Comparison of ENCODE assay signal across 10 cellular contexts in the genomic region with DNA sequence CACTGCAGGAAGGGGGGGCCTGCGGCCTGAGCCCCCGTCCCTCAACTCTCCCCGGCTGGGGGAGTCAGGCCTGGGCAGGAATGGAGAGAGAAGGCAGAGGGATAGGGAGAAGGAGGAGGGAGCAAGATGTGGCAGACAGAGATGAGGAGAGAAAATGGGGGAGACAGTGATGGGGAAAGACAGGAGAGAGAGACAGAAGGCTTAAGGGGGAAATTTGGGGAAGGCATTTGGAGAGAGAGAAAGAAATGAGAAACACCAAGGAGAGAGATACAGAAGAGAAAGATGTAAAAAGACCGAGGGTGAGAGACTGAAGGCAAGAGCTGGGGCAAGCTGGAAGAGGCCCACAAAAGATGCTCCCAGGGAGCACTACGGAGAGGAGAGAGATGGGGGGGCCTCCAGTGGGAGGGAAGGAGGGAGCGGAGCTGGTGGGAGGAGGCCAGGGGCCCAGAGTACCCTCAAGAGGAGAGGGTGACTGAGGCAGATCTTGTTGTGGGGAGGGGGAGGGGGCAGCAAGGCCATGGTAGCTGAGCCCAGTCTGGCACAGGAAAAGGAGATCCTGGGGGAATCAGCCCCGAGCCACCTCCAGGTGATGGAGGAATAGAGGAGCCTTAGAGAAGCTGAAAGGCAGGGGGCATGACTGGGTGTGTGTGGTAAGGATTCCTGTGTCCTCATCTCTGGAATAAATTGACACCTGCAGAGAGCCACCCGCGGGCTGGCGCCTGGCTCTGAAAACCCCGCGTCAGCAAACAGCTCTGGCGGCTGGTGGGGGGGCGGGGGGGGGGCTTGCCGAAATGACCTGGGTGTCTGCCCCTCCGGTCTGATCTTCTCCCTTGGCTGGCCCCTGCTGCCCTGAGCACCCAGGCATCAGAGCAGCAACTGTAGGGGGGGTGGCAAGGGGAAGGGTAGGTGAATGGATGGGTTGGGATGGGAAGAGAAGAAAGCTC. TPM values are rescaled to one million over a fixed set of nuclear protein-coding genes. Genes with fewer than 3 reads are reported as not detected.
DNase-seq lines count a peak whose midpoint lies in the region; ATAC-seq, FAIRE-seq and TF ChIP-seq lines count a peak whose summit lies in the region.
"Had no signal": no experiment of that assay in that cellular context is flagged by ENCODE, and none has a peak within 500 bp of the region (broad histone marks: within the 10 kb centered on the region; RNA-seq: fewer than 3 reads in every experiment).

No MANE protein-coding gene starts in this region.

- H3K27me3 ChIP-seq in HAP-1 (ENCODE audit: low read depth) (no peaks in the 10 kb centered on the region), brain microvascular endothelial cell (replicated peaks) (no peaks in the 10 kb centered on the region), muscle layer of duodenum (ENCODE audit: low read depth, low read length) (no peaks in the 10 kb centered on the region)

- WGBS in A549 (ENCODE audit: missing lambda C conversion rate), result 75% methylated on average over 15 of the region's 16 CpGs

- CTCF ChIA-PET in A549 (lab: Yijun Ruan, JAX), result interaction anchor here (0.5 to 2.5 kb wide), 10 partner anchors 10 to 155 kb away, joined by 3 to 15 read pairs (median 4); partner anchors contain the start of gene SENP3

- no peak for DNase-seq in A549 (ENCODE audit: low read depth in 1 of 2, low spot score in 1 of 2)
- DNase-seq in HAP-1 (ENCODE audit: low spot score in 2 of 2), result peak in 1 of 2 experiments; percentile 26
- no peak for DNase-seq in brain microvascular endothelial cell
- no peak for DNase-seq in globus pallidus (ENCODE audit: low spot score)
- DNase-seq in T1000 (lab: John Stamatoyannopoulos, UW), result no peak
- DNase-seq: activated gamma-delta T cell treated with Interleukin-2 at 50 U/mL for 16 hours had no signal

- H3K4me1 ChIP-seq in A549 (peaks cover 19% of the 10 kb centered on the region), HAP-1 (peaks cover 6% of the 10 kb centered on the region), muscle layer of duodenum (ENCODE audit: control insufficient read depth in 1 of 2, insufficient read depth in 2 of 2, low read length in 2 of 2) (peaks cover 7 to 16% of the 10 kb centered on the region in 2 donors)

- in situ Hi-C loops in HAP-1 (cut with MboI; ENCODE audit: low sequenced_read_pairs) (no loop called here), brain microvascular endothelial cell (cut with HindIII; ENCODE audit: low pct_ligation_motif_present, low sequenced_read_pairs) (no loop called here)

- peak overlapping the region in 1 of 2 experiments; percentile 92; a peak in 4 of 6 replicates for H3K27ac ChIP-seq in A549
- no peak overlapping the region for H3K27ac ChIP-seq in brain microvascular endothelial cell
- peak overlapping the region; percentile 49 for H3K27ac ChIP-seq in muscle layer of duodenum (ENCODE audit: low read length)
- H3K27ac ChIP-seq: KMS-11 had no signal

- TF ChIP-seq EP300 in A549 (IDR thresholded peaks at IDR 0.05), result no peak

- TF ChIP-seq POLR2A in A549 (IDR thresholded peaks at IDR 0.05; ENCODE audit: low read length), result no peak

- peak overlapping the region; percentile 88; the same call in 2 of the 3 replicates for H3K4me3 ChIP-seq in A549
- peak overlapping the region; percentile 69 for H3K4me3 ChIP-seq in HAP-1
- peak overlapping the region; percentile 69 for H3K4me3 ChIP-seq in brain microvascular endothelial cell (ENCODE audit: low read depth, low read length)
- H3K4me3 ChIP-seq in muscle layer of duodenum (ENCODE audit: low read depth in 1 of 2, low read length in 2 of 2), result peak overlapping the region; percentile 62 to 64

- POLR2A ChIA-PET in A549 (lab: Yijun Ruan, JAX), result interaction anchor here (1.2 kb wide), 2 partner anchors 12 to 31 kb away, joined by 3 to 4 read pairs; partner anchors contain the start of gene PLSCR3

- peak overlapping the region; percentile 99 for H3K4me2 ChIP-seq in A549
- H3K4me2 ChIP-seq: KMS-11 had no signal

- ATAC-seq in A549, result no peak
- ATAC-seq in GM21717 (IDR thresholded peaks at IDR 0.05; ENCODE audit: unreplicated experiment), result no peak
- ATAC-seq in GM18867 (IDR thresholded peaks at IDR 0.05; ENCODE audit: unreplicated experiment), result no peak

- H3K36me3 ChIP-seq in HAP-1 (replicated peaks) (peaks cover 14% of the 10 kb centered on the region), brain microvascular endothelial cell (replicated peaks) (peaks cover 15% of the 10 kb centered on the region), muscle layer of duodenum (ENCODE audit: control insufficient read depth in 1 of 2, insufficient read depth in 2 of 2, low read length in 2 of 2) (peaks cover 6 to 16% of the 10 kb centered on the region in 2 donors)

- FAIRE-seq in A549 (lab: Jason Lieb, UNC), result no peak

- no peak for TF ChIP-seq CTCF in A549 (IDR thresholded peaks at IDR 0.05)
- no peak for TF ChIP-seq CTCF in brain microvascular endothelial cell (IDR thresholded peaks at IDR 0.05; ENCODE audit: low read depth, low read length, missing control alignments)

- no peaks in the 10 kb centered on the region for H3K9me3 ChIP-seq in A549
- no peaks in the 10 kb centered on the region for H3K9me3 ChIP-seq in HAP-1
- H3K9me3 ChIP-seq in muscle layer of duodenum (ENCODE audit: control insufficient read depth in 1 of 2, low read length in 2 of 2), result no peaks in the 10 kb centered on the region

- no peak for TF ChIP-seq RAD21 in A549 (conservative IDR thresholded peaks at IDR 0.05 in 1 of 2, IDR thresholded peaks at IDR 0.05 in 1 of 2)

TF ChIP-seq in A549, 52 proteins besides CTCF, POLR2A, EP300 and RAD21:
- TF ChIP-seq JUN (IDR thresholded peaks at IDR 0.05), result no peak
- no peak for TF ChIP-seq SREBF2 (IDR thresholded peaks at IDR 0.05)
- TF ChIP-seq MAFK (IDR thresholded peaks at IDR 0.05; ENCODE audit: partially characterized antibody), result peak; percentile 30
TF ChIP-seq in A549: peak in this region for 1.

RNA-seq across cellular contexts. Expression of gene NLGN2, which starts 1.5 kb away (rescaled TPM):
- 4.1 and 6.9 TPM in 2 replicates for polyA plus RNA-seq in A549 (2011; rRNA removed)
- polyA plus RNA-seq in A549 (2012; cell fraction: cytosol; rRNA removed), result 11.6 and 15.1 TPM in 2 replicates
- polyA plus RNA-seq in A549 (2012; cell fraction: nucleus; rRNA removed), result 58.2 and 65.5 TPM in 2 replicates
- 17.6 to 27.9 TPM (median 27.5 TPM) in 3 replicates for polyA plus RNA-seq in A549 (2017; fragmentation: RNase III; extraction: RNeasy Plus Mini Kit Qiagen cat#74134 plus additional on column Dnase treatment)
- polyA minus RNA-seq in A549 (2011; rRNA and poly(A)+ RNA removed), result 4.1 and 4.9 TPM in 2 replicates

RNA-seq across cellular contexts. Expression of gene TMEM256, which starts 2.3 kb away (rescaled TPM):
- polyA plus RNA-seq in A549 (2011; rRNA removed) (127 and 210 TPM in 2 replicates), A549 (2017; fragmentation: RNase III; extraction: RNeasy Plus Mini Kit Qiagen cat#74134 plus additional on column Dnase treatment) (142 to 166 TPM (median 164 TPM) in 3 replicates)
- 411 and 496 TPM in 2 replicates for polyA plus RNA-seq in A549 (2012; cell fraction: cytosol; rRNA removed)
- 136 and 232 TPM in 2 replicates for polyA plus RNA-seq in A549 (2012; cell fraction: nucleus; rRNA removed)
- polyA minus RNA-seq in A549 (2011; rRNA and poly(A)+ RNA removed), result 26.1 and 49.0 TPM in 2 replicates

RNA-seq across cellular contexts. Expression of gene PLSCR3, which starts 11.8 kb away (rescaled TPM):
- polyA plus RNA-seq in A549 (2011; rRNA removed), result 11.0 and 13.7 TPM in 2 replicates
- polyA plus RNA-seq in A549 (2012; cell fraction: cytosol; rRNA removed), result 35.8 and 48.1 TPM in 2 replicates
- 68.1 and 78.4 TPM in 2 replicates for polyA plus RNA-seq in A549 (2012; cell fraction: nucleus; rRNA removed)
- polyA plus RNA-seq in A549 (2017; fragmentation: RNase III; extraction: RNeasy Plus Mini Kit Qiagen cat#74134 plus additional on column Dnase treatment), result 27.5 to 33.4 TPM (median 29.6 TPM) in 3 replicates
- 9.2 and 11.4 TPM in 2 replicates for polyA minus RNA-seq in A549 (2011; rRNA and poly(A)+ RNA removed)

RNA-seq across cellular contexts. Expression of gene SPEM1, which starts 14.0 kb away (rescaled TPM):
- not detected in 2 replicates for polyA plus RNA-seq in A549 (2011; rRNA removed)
- polyA plus RNA-seq in A549 (2012; cell fraction: cytosol; rRNA removed), result not detected in 2 replicates
- 0.13 TPM in 1 of 2 replicates, not detected in the other for polyA plus RNA-seq in A549 (2012; cell fraction: nucleus; rRNA removed)
- 0.09 to 0.13 TPM in 2 of 3 replicates, not detected in the other for polyA plus RNA-seq in A549 (2017; fragmentation: RNase III; extraction: RNeasy Plus Mini Kit Qiagen cat#74134 plus additional on column Dnase treatment)
- polyA minus RNA-seq in A549 (2011; rRNA and poly(A)+ RNA removed), result not detected in 2 replicates

RNA-seq across cellular contexts. Expression of gene SPEM2, which starts 19.3 kb away (rescaled TPM):
- not detected in 2 replicates for polyA plus RNA-seq in A549 (2011; rRNA removed)
- 0.03 TPM in 1 of 2 replicates, not detected in the other for polyA plus RNA-seq in A549 (2012; cell fraction: cytosol; rRNA removed)
- polyA plus RNA-seq in A549 (2012; cell fraction: nucleus; rRNA removed), result 0.10 and 0.12 TPM in 2 replicates
- polyA plus RNA-seq in A549 (2017; fragmentation: RNase III; extraction: RNeasy Plus Mini Kit Qiagen cat#74134 plus additional on column Dnase treatment), result not detected in 3 replicates
- polyA minus RNA-seq in A549 (2011; rRNA and poly(A)+ RNA removed), result not detected in 2 replicates
